1 cellular context compared by ENCODE assay signal in genomic region chr1:19877821-19878636, GRCh38.
TF ChIP-seq lines count a peak whose summit lies in the region.

No MANE protein-coding gene starts in this region.

TF ChIP-seq in K562, 482 proteins besides CTCF, POLR2A, EP300 and RAD21 (continued from another document and continues in another):
- TF ChIP-seq ZNF511 (CRISPR knock-in tag; IDR thresholded peaks at IDR 0.05): no peak
- TF ChIP-seq SETDB1 (IDR thresholded peaks at IDR 0.05; ENCODE audit: low read length): no peak
- TF ChIP-seq ZBTB43 (CRISPR knock-in tag; IDR thresholded peaks at IDR 0.05): no peak
- TF ChIP-seq POLR2AphosphoS2 (IDR thresholded peaks at IDR 0.05; ENCODE audit: low read length): no peak
- no peak for TF ChIP-seq HES1 (IDR thresholded peaks at IDR 0.05; ENCODE audit: low read depth)
- TF ChIP-seq EWSR1 (IDR thresholded peaks at IDR 0.05; ENCODE audit: borderline replicate concordance, low read depth, partially characterized antibody): no peak
- TF ChIP-seq ZNF668 (CRISPR knock-in tag; IDR thresholded peaks at IDR 0.05): no peak
- no peak for TF ChIP-seq ELF4 (CRISPR knock-in tag; IDR thresholded peaks at IDR 0.05)
- no peak for TF ChIP-seq ILK (tag; IDR thresholded peaks at IDR 0.05; ENCODE audit: borderline replicate concordance, low read depth)
- no peak for TF ChIP-seq HDAC6 (IDR thresholded peaks at IDR 0.05; ENCODE audit: low read depth, low read length)
- no peak for TF ChIP-seq FOXP4 (CRISPR knock-in tag; IDR thresholded peaks at IDR 0.05; ENCODE audit: borderline replicate concordance)
- no peak; the same call in 1 of the 2 replicates for TF ChIP-seq ZNF239 (CRISPR knock-in tag; IDR thresholded peaks at IDR 0.05)
- no peak for TF ChIP-seq ZNF324 (CRISPR knock-in tag; IDR thresholded peaks at IDR 0.05)
- no peak for TF ChIP-seq FOXK1 (CRISPR knock-in tag; IDR thresholded peaks at IDR 0.05; ENCODE audit: borderline replicate concordance)
- no peak for TF ChIP-seq ARID4B (CRISPR knock-in tag; IDR thresholded peaks at IDR 0.05)
- no peak for TF ChIP-seq NCOA2 (IDR thresholded peaks at IDR 0.05; ENCODE audit: partially characterized antibody in 2 of 2)
- TF ChIP-seq DIDO1 (tag; IDR thresholded peaks at IDR 0.05; ENCODE audit: low read depth): no peak
- no peak for TF ChIP-seq TSHZ1 (CRISPR knock-in tag; IDR thresholded peaks at IDR 0.05)
- TF ChIP-seq RFX7 (CRISPR knock-in tag; IDR thresholded peaks at IDR 0.05): no peak
- TF ChIP-seq BCOR (IDR thresholded peaks at IDR 0.05): no peak
- no peak for TF ChIP-seq CREBBP (IDR thresholded peaks at IDR 0.05; ENCODE audit: low read depth, low read length)
- TF ChIP-seq STAG1 (CRISPR knock-in tag; IDR thresholded peaks at IDR 0.05; ENCODE audit: borderline replicate concordance): no peak
- TF ChIP-seq ZNF274 (IDR thresholded peaks at IDR 0.05; ENCODE audit: borderline replicate concordance, low read depth, low read length): no peak
- TF ChIP-seq ZNF444 (CRISPR knock-in tag; IDR thresholded peaks at IDR 0.05): no peak
- no peak for TF ChIP-seq ZSCAN29 (IDR thresholded peaks at IDR 0.05)
- TF ChIP-seq E2F3 (CRISPR knock-in tag; IDR thresholded peaks at IDR 0.05): 0 out of 2 replicates have a peak, but pooled peaks have one; percentile 15
- TF ChIP-seq ZNF263 (CRISPR knock-in tag; IDR thresholded peaks at IDR 0.05; ENCODE audit: borderline replicate concordance): no peak
- no peak for TF ChIP-seq CHD2 (IDR thresholded peaks at IDR 0.05; ENCODE audit: low read depth, low read length)
- no peak for TF ChIP-seq DNMT1 (IDR thresholded peaks at IDR 0.05)
- no peak for TF ChIP-seq TCF7 (IDR thresholded peaks at IDR 0.05; ENCODE audit: borderline replicate concordance)
- peak; percentile 97 for TF ChIP-seq CREB3L1 (IDR thresholded peaks at IDR 0.05; ENCODE audit: borderline replicate concordance, low read depth)
- no peak for TF ChIP-seq LARP7 (IDR thresholded peaks at IDR 0.05)
- no peak for TF ChIP-seq ZNF407 (IDR thresholded peaks at IDR 0.05; ENCODE audit: low read depth)
- no peak for TF ChIP-seq ELF2 (CRISPR knock-in tag; IDR thresholded peaks at IDR 0.05)
- no peak for TF ChIP-seq CREB1 (IDR thresholded peaks at IDR 0.05)
- TF ChIP-seq CREB1 (CRISPR knock-in tag; IDR thresholded peaks at IDR 0.05): 0 out of 2 replicates have a peak, but pooled peaks have one; percentile 14
- no peak for TF ChIP-seq MAFG (tag; conservative IDR thresholded peaks at IDR 0.05)
- TF ChIP-seq HDAC2 (IDR thresholded peaks at IDR 0.05): 0 out of 2 replicates have a peak, but pooled peaks have one; percentile 41
- no peak for TF ChIP-seq ZNF140 (CRISPR knock-in tag; IDR thresholded peaks at IDR 0.05)
- no peak for TF ChIP-seq PHF8 (IDR thresholded peaks at IDR 0.05; ENCODE audit: borderline replicate concordance, low read length)
